In the genomic region with DNA sequence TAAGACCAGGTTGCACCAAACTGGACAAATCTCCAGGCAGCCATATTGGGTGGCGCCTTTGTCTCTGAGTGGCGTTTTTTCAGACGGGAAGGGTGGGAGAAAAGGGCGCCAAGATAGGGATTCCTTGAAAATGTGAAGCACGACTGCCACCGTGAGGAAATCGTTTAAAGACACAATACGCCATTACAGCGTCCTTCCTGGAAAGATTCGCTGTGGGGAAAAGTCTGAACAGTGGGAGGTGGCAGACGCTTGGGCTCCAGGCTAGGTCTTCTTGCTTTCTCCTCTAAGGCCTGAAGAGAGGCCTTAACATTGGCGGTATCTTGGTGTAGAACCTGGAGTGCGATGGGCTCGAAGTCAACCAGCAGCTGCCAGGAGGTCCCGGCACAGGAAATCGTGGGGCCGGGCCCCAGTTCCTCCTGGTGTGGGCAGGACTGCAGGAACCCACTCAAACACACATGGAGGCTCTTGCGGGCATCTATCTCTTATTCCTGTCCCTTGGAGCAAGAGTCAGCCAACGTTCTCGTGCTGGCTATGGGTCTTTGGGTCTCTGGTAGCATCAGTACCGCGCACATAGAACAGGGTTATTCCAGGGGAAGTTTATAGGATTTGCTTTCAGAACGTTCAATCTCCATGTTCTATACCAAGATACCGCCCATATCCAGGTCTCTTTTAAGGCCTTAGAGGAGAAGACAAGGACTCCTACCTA, we compare ENCODE assay signal across 9 cellular contexts.
DNase-seq lines count a peak whose midpoint lies in the region; ATAC-seq and TF ChIP-seq lines count a peak whose summit lies in the region.
"Had no signal": no experiment of that assay in that cellular context is flagged by ENCODE, and none has a peak within 500 bp of the region (broad histone marks: within the 10 kb centered on the region; RNA-seq: fewer than 3 reads in every experiment).

No MANE protein-coding gene starts in this region.

- H2BK15ac ChIP-seq in neuronal stem cell (ENCODE audit: low read length) = no peak overlapping the region

- intact Hi-C loops in activated CD4-positive, alpha-beta T cell treated with anti-CD3 and anti-CD28 coated beads for 36 hours (cut with DNase I, micrococcal nuclease) = no loop called here

- H3K27me3 ChIP-seq in adipocyte (replicated peaks; ENCODE audit: control insufficient read depth, insufficient read depth, low read length) (peaks cover 7% of the 10 kb centered on the region), neuronal stem cell (ENCODE audit: control insufficient read depth in 3 of 3, insufficient read depth in 3 of 3, low read depth in 1 of 3, low read length in 3 of 3) (peaks cover 0 to 4% (median 0%) of the 10 kb centered on the region in 3 experiments)

- no peaks in the 10 kb centered on the region for H3K9me3 Mint-ChIP-seq in activated CD4-positive, alpha-beta T cell treated with anti-CD3 and anti-CD28 coated beads for 36 hours (ENCODE audit: low read depth)
- H3K9me3 Mint-ChIP-seq: activated T-cell treated with anti-CD3 and anti-CD28 coated beads, Interleukin-2, amount 50 U/mL, for 72 hours had no signal

- no CpG with 5 or more reads among the region's 24 CpGs for WGBS in neuronal stem cell (ENCODE audit: extremely low coverage in 2 of 2, insufficient read length in 2 of 2, insufficient replicate concordance in 1 of 2), 2 donors

- no peak overlapping the region for H3K14ac ChIP-seq in neuronal stem cell (ENCODE audit: low read length)

- no peaks in the 10 kb centered on the region for H3K9me3 ChIP-seq in adipocyte (ENCODE audit: control insufficient read depth, low read length)
- no peaks in the 10 kb centered on the region for H3K9me3 ChIP-seq in neuronal stem cell (replicated peaks in 1 of 2; ENCODE audit: control insufficient read depth in 2 of 2, insufficient read depth in 1 of 2, low read depth in 1 of 2, low read length in 2 of 2)

- peak overlapping the region; percentile 86 for H3K4me3 ChIP-seq in adipocyte (ENCODE audit: low read length)
- H3K4me3 ChIP-seq in neuronal stem cell (ENCODE audit: low read length in 2 of 2) = peak overlapping the region in 1 of 2 donors; percentile 50

- no peak overlapping the region for H3K4me3 Mint-ChIP-seq in activated CD4-positive, alpha-beta T cell treated with anti-CD3 and anti-CD28 coated beads for 36 hours

- no peak overlapping the region for H2BK120ac ChIP-seq in neuronal stem cell (ENCODE audit: low read depth, low read length)

- TF ChIP-seq POLR2A in erythroblast (IDR thresholded peaks at IDR 0.05; ENCODE audit: low read length) = no peak

- DNase-seq in GM04504 (ENCODE audit: low read depth) = peak; percentile 82
- peak; percentile 89 for DNase-seq in adipocyte (ENCODE audit: low read depth)
- no peak for DNase-seq in neuronal stem cell (ENCODE audit: low spot score)
- DNase-seq in 8988T = no peak
- DNase-seq in activated CD4-positive, alpha-beta T cell treated with anti-CD3 and anti-CD28 coated beads for 36 hours = no peak
- DNase-seq in stimulated activated CD4-positive, alpha-beta T cell treated with anti-CD3 and anti-CD28 coated beads, Interleukin-1b, Interleukin-23, amount 100 ng/mL, for 48 hours = no peak
- no peak for DNase-seq in erythroblast (lab: John Stamatoyannopoulos, UW)

- H2BK5ac ChIP-seq in neuronal stem cell (ENCODE audit: low read length) = no peak overlapping the region

- H2AK5ac ChIP-seq in neuronal stem cell (ENCODE audit: low read depth, low read length) = no peak overlapping the region

- no peak overlapping the region for H3K27ac Mint-ChIP-seq in activated CD4-positive, alpha-beta T cell treated with anti-CD3 and anti-CD28 coated beads for 36 hours
- H3K27ac Mint-ChIP-seq: activated T-cell treated with anti-CD3 and anti-CD28 coated beads, Interleukin-2, amount 50 U/mL, for 72 hours had no signal

- peaks cover 3% of the 10 kb centered on the region for H3K36me3 Mint-ChIP-seq in activated CD4-positive, alpha-beta T cell treated with anti-CD3 and anti-CD28 coated beads for 36 hours (ENCODE audit: low read depth)

- peak overlapping the region; percentile 83 for H2AFZ ChIP-seq in neuronal stem cell (ENCODE audit: low read length)

- no peaks in the 10 kb centered on the region for H3K79me1 ChIP-seq in neuronal stem cell (ENCODE audit: low read depth, low read length)

- H2BK12ac ChIP-seq in neuronal stem cell (ENCODE audit: low read length) = no peak overlapping the region

- H3K27me3 Mint-ChIP-seq in activated CD4-positive, alpha-beta T cell treated with anti-CD3 and anti-CD28 coated beads for 36 hours = no peaks in the 10 kb centered on the region

- H4K8ac ChIP-seq in neuronal stem cell (ENCODE audit: low read depth, low read length) = no peak overlapping the region

- H3K4me2 ChIP-seq in neuronal stem cell (ENCODE audit: insufficient read depth, low read length, poor library complexity, severe bottlenecking) = no peak overlapping the region

- peak; percentile 54 for ATAC-seq in HG03095 (IDR thresholded peaks at IDR 0.05; ENCODE audit: unreplicated experiment)
- no peak for ATAC-seq in activated CD4-positive, alpha-beta T cell treated with anti-CD3 and anti-CD28 coated beads for 36 hours

- POLR2A ChIA-PET in activated CD4-positive, alpha-beta T cell treated with anti-CD3 and anti-CD28 coated beads for 36 hours (lab: Charles Lee) = no interaction called here

- H3K9ac ChIP-seq in adipocyte (ENCODE audit: low read length) = peak overlapping the region; percentile 85
- H3K9ac ChIP-seq in neuronal stem cell (ENCODE audit: low read depth, low read length, poor library complexity) = no peak overlapping the region

- no peak overlapping the region for H3K18ac ChIP-seq in neuronal stem cell (ENCODE audit: low read length)

- H3K27ac ChIP-seq in neuronal stem cell (replicated peaks; ENCODE audit: low read length) = no peak overlapping the region

- no peak overlapping the region for H3K23ac ChIP-seq in neuronal stem cell (ENCODE audit: low read depth, low read length, poor library complexity)

- no peak overlapping the region for H4K91ac ChIP-seq in neuronal stem cell (ENCODE audit: low read depth, low read length, poor library complexity)

- H3K4me1 ChIP-seq in adipocyte (ENCODE audit: control insufficient read depth, insufficient read depth, low read length) (no peaks in the 10 kb centered on the region), neuronal stem cell (ENCODE audit: control insufficient read depth in 2 of 2, insufficient read depth in 1 of 2, low read depth in 1 of 2, low read length in 2 of 2) (no peaks in the 10 kb centered on the region)

- no peaks in the 10 kb centered on the region for H3K4me1 Mint-ChIP-seq in activated CD4-positive, alpha-beta T cell treated with anti-CD3 and anti-CD28 coated beads for 36 hours

- H3K36me3 ChIP-seq in adipocyte (ENCODE audit: control insufficient read depth, insufficient read depth, low read length, severe bottlenecking) (no peaks in the 10 kb centered on the region), neuronal stem cell (replicated peaks in 1 of 2; ENCODE audit: control insufficient read depth in 2 of 2, insufficient read depth in 2 of 2, low read length in 2 of 2) (peaks cover 8 to 79% of the 10 kb centered on the region in 2 donors)

- no peak overlapping the region for H3K4ac ChIP-seq in neuronal stem cell (ENCODE audit: low read length)

- CTCF ChIA-PET in activated CD4-positive, alpha-beta T cell treated with anti-CD3 and anti-CD28 coated beads for 36 hours (lab: Charles Lee) = no interaction called here

Comparison
In these comparisons a context has a peak if more than half of its experiments do, and no peak if none do; other contexts are left out.
1. DNase-seq: peak in GM04504 (single experiment) and adipocyte (single experiment); none in neuronal stem cell (single experiment), 8988T (single experiment), activated CD4-positive, alpha-beta T cell treated with anti-CD3 and anti-CD28 coated beads for 36 hours (single experiment), stimulated activated CD4-positive, alpha-beta T cell treated with anti-CD3 and anti-CD28 coated beads, Interleukin-1b, Interleukin-23, amount 100 ng/mL, for 48 hours (single experiment) and erythroblast (0 of 2).